25 cellular contexts compared by ENCODE assay signal in genomic region chr19:43692882-43693281, GRCh38. TPM values are rescaled to one million over a fixed set of nuclear protein-coding genes. Genes with fewer than 3 reads are reported as not detected.
"Had no signal": no experiment of that assay in that cellular context is flagged by ENCODE, and none has a peak within 500 bp of the region (broad histone marks: within the 10 kb centered on the region; RNA-seq: fewer than 3 reads in every experiment).

No MANE protein-coding gene starts in this region.

- H3K4me3 ChIP-seq: cardiac muscle cell, esophagus squamous epithelium, ovary, psoas muscle, skin epidermis, testis had no signal

- H3K27ac Mint-ChIP-seq: activated CD4-positive, alpha-beta memory T cell treated with anti-CD3 and anti-CD28 coated beads, Interleukin-2, amount 10 ng/mL, durations not matched to agents 7 days and 5 days; activated naive CD8-positive, alpha-beta T cell treated with anti-CD3 and anti-CD28 coated beads, Interleukin-2, amount 10 ng/mL, durations not matched to agents 7 days and 5 days; activated T-cell treated with anti-CD3 and anti-CD28 coated beads, Interleukin-2, amount 50 U/mL, for 24 hours; activated T-helper 2 cell treated with anti-CD3 and anti-CD28 coated beads, Interferon-gamma antibody, Interleukin-2, Interleukin-4, amounts not matched to agents 10 μg/mL and 5 μg/mL and 100 μg/mL, durations not matched to agents 14 hours and 24 hours and 36 hours; naive thymus-derived CD8-positive, alpha-beta T cell; stimulated activated effector memory CD8-positive, alpha-beta T cell treated with anti-CD3 and anti-CD28 coated beads, Interleukin-12 subunit alpha, Interleukin-12 subunit beta, amount 100 ng/mL, for 72 hours; type B pancreatic cell had no signal

- H3K36me3 ChIP-seq: cardiac muscle cell, esophagus squamous epithelium, ovary had no signal

- DNase-seq: activated CD4-positive, alpha-beta memory T cell treated with anti-CD3 and anti-CD28 coated beads, Interleukin-2, amount 10 ng/mL, durations not matched to agents 7 days and 5 days; activated CD4-positive, alpha-beta T cell treated with anti-CD3 and anti-CD28 coated beads for 48 hours; activated CD4-positive, CD25-positive, alpha-beta regulatory T cell; activated naive CD4-positive, alpha-beta T cell treated with Interleukin-2 at 50 U/mL for 16 hours; activated naive CD8-positive, alpha-beta T cell treated with anti-CD3 and anti-CD28 coated beads, Interleukin-2, amount 10 ng/mL, durations not matched to agents 7 days and 5 days; activated T-cell treated with anti-CD3 and anti-CD28 coated beads, Interleukin-2, amount 50 U/mL, for 24 hours; amygdala; dermis blood vessel endothelial cell; effector memory CD4-positive, alpha-beta T cell; esophagus squamous epithelium; mesenchymal stem cell; naive thymus-derived CD8-positive, alpha-beta T cell; ovary; psoas muscle; right cardiac atrium; stimulated activated CD4-positive, alpha-beta T cell treated with anti-CD3 and anti-CD28 coated beads, Interleukin-4, amount 100 ng/mL, for 1 hour; testis had no signal

- H3K4me1 ChIP-seq: esophagus squamous epithelium, psoas muscle, testis had no signal

- H3K27ac ChIP-seq: cardiac muscle cell, esophagus squamous epithelium, ovary, psoas muscle, testis had no signal

- H3K4me3 Mint-ChIP-seq: activated CD4-positive, alpha-beta memory T cell treated with anti-CD3 and anti-CD28 coated beads, Interleukin-2, amount 10 ng/mL, durations not matched to agents 7 days and 5 days; activated naive CD8-positive, alpha-beta T cell treated with anti-CD3 and anti-CD28 coated beads, Interleukin-2, amount 10 ng/mL, durations not matched to agents 7 days and 5 days; activated T-cell treated with anti-CD3 and anti-CD28 coated beads, Interleukin-2, amount 50 U/mL, for 24 hours; naive thymus-derived CD8-positive, alpha-beta T cell; stimulated activated effector memory CD8-positive, alpha-beta T cell treated with anti-CD3 and anti-CD28 coated beads, Interleukin-12 subunit alpha, Interleukin-12 subunit beta, amount 100 ng/mL, for 72 hours; type B pancreatic cell had no signal

- H3K9me3 ChIP-seq: testis had no signal

- H3K9me3 Mint-ChIP-seq: type B pancreatic cell had no signal

- H3K27me3 ChIP-seq: cardiac muscle cell, ovary, testis had no signal

- H3K36me3 Mint-ChIP-seq: activated naive CD8-positive, alpha-beta T cell treated with anti-CD3 and anti-CD28 coated beads, Interleukin-2, amount 10 ng/mL, durations not matched to agents 7 days and 5 days; stimulated activated effector memory CD8-positive, alpha-beta T cell treated with anti-CD3 and anti-CD28 coated beads, Interleukin-12 subunit alpha, Interleukin-12 subunit beta, amount 100 ng/mL, for 72 hours; type B pancreatic cell had no signal

- ATAC-seq: naive thymus-derived CD8-positive, alpha-beta T cell; psoas muscle; right cardiac atrium; stimulated activated effector memory CD8-positive, alpha-beta T cell treated with anti-CD3 and anti-CD28 coated beads, Interleukin-12 subunit alpha, Interleukin-12 subunit beta, amount 100 ng/mL, for 72 hours had no signal

- H3K4me1 Mint-ChIP-seq: activated CD4-positive, alpha-beta memory T cell treated with anti-CD3 and anti-CD28 coated beads, Interleukin-2, amount 10 ng/mL, durations not matched to agents 7 days and 5 days; activated naive CD8-positive, alpha-beta T cell treated with anti-CD3 and anti-CD28 coated beads, Interleukin-2, amount 10 ng/mL, durations not matched to agents 7 days and 5 days; naive thymus-derived CD8-positive, alpha-beta T cell; stimulated activated effector memory CD8-positive, alpha-beta T cell treated with anti-CD3 and anti-CD28 coated beads, Interleukin-12 subunit alpha, Interleukin-12 subunit beta, amount 100 ng/mL, for 72 hours had no signal

RNA-seq across cellular contexts. Expression of gene IRGC, which starts 23.0 kb away (rescaled TPM):
- total RNA-seq: activated CD4-positive, alpha-beta memory T cell treated with anti-CD3 and anti-CD28 coated beads, Interleukin-2, amount 10 ng/mL, durations not matched to agents 7 days and 5 days; activated naive CD8-positive, alpha-beta T cell treated with anti-CD3 and anti-CD28 coated beads, Interleukin-2, amount 10 ng/mL, durations not matched to agents 7 days and 5 days; activated T-helper 2 cell treated with anti-CD3 and anti-CD28 coated beads, Interferon-gamma antibody, Interleukin-2, Interleukin-4, amounts not matched to agents 10 μg/mL and 5 μg/mL and 100 μg/mL, durations not matched to agents 14 hours and 24 hours and 36 hours; cardiac muscle cell; chondrocyte; dermis blood vessel endothelial cell; esophagus squamous epithelium; liver; mucosa of gallbladder; naive thymus-derived CD8-positive, alpha-beta T cell; ovary; psoas muscle; right cardiac atrium had no signal
- polyA plus RNA-seq: cardiac muscle cell; liver; naive thymus-derived CD8-positive, alpha-beta T cell; ovary; psoas muscle; right cardiac atrium had no signal

RNA-seq across cellular contexts. Expression of gene CADM4, which starts 53.2 kb away (rescaled TPM):
- polyA plus RNA-seq: naive thymus-derived CD8-positive, alpha-beta T cell had no signal
